Comparison of ENCODE assay signal across 8 cellular contexts in genomic region chr2:64405476-64406406, GRCh38. TPM values are rescaled to one million over a fixed set of nuclear protein-coding genes. Genes with fewer than 3 reads are reported as not detected.
A peak's percentile ranks its signal among the peaks of the same experiment; 100 is the strongest.
DNase-seq lines count a peak whose midpoint lies in the region; FAIRE-seq and TF ChIP-seq lines count a peak whose summit lies in the region.

No MANE protein-coding gene starts in this region.

- no peak overlapping the region for H3K4me3 ChIP-seq in MM.1S (ENCODE audit: low read length)

- no peaks in the 10 kb centered on the region for H3K4me1 ChIP-seq in MM.1S (ENCODE audit: low read length)

- H3K27me3 Mint-ChIP-seq in progenitor cell of endocrine pancreas, result no peaks in the 10 kb centered on the region

- H3K27me3 ChIP-seq in MM.1S (replicated peaks; ENCODE audit: insufficient read depth, low read length), result no peaks in the 10 kb centered on the region

- peak; percentile 8 for DNase-seq in D341Med (ENCODE audit: low spot score)
- peak; percentile 39 for DNase-seq in RCC 7860 (ENCODE audit: low spot score)
- DNase-seq in fibroblast of the conjunctiva (ENCODE audit: low read depth), result peak; percentile 86
- no peak for DNase-seq in progenitor cell of endocrine pancreas (ENCODE audit: low spot score, unreplicated experiment)
- no peak for DNase-seq in SK-N-DZ (ENCODE audit: low spot score)
- DNase-seq in MM.1S, result no peak
- no peak for DNase-seq in foreskin melanocyte
- no peak for DNase-seq in amniotic stem cell (lab: John Stamatoyannopoulos, UW)

- H3K27ac Mint-ChIP-seq in progenitor cell of endocrine pancreas, result peak overlapping the region; percentile 35

- FAIRE-seq in RCC 7860 (lab: Jason Lieb, UNC), result no peak

- no peaks in the 10 kb centered on the region for H3K9me3 Mint-ChIP-seq in progenitor cell of endocrine pancreas (ENCODE audit: low read depth)

- no peaks in the 10 kb centered on the region for H3K9me3 ChIP-seq in MM.1S (replicated peaks; ENCODE audit: insufficient read depth, low read length)

- no peaks in the 10 kb centered on the region for H3F3A ChIP-seq in MM.1S (ENCODE audit: insufficient read depth, low read length)

- H4K20me1 ChIP-seq in MM.1S (ENCODE audit: insufficient read depth, low read length), result no peaks in the 10 kb centered on the region

- no peak for TF ChIP-seq CTCF in progenitor cell of endocrine pancreas (IDR thresholded peaks at IDR 0.05; ENCODE audit: unreplicated experiment)
- no peak for TF ChIP-seq CTCF in MM.1S (IDR thresholded peaks at IDR 0.05; ENCODE audit: low read length)

- no peaks in the 10 kb centered on the region for H3K9me2 ChIP-seq in MM.1S (replicated peaks; ENCODE audit: insufficient read depth, low read length)

- no peak overlapping the region for H3K4me2 ChIP-seq in MM.1S (ENCODE audit: low read depth, low read length)

- H3K9ac ChIP-seq in MM.1S (ENCODE audit: low read length), result no peak overlapping the region

- H3K4me1 Mint-ChIP-seq in progenitor cell of endocrine pancreas (ENCODE audit: low read depth), result peaks cover 61% of the 10 kb centered on the region

- no peak overlapping the region for H2AFZ ChIP-seq in MM.1S (ENCODE audit: low read length)

- H3K36me3 ChIP-seq in MM.1S (replicated peaks; ENCODE audit: insufficient read depth, low read length), result no peaks in the 10 kb centered on the region

- H3K36me3 Mint-ChIP-seq in progenitor cell of endocrine pancreas (ENCODE audit: insufficient read depth), result no peaks in the 10 kb centered on the region

- H3K79me2 ChIP-seq in MM.1S (ENCODE audit: low read length), result no peaks in the 10 kb centered on the region

- H3K27ac ChIP-seq in MM.1S (ENCODE audit: low read length), result no peak overlapping the region

- no peak overlapping the region for H3K4me3 Mint-ChIP-seq in progenitor cell of endocrine pancreas (ENCODE audit: low read depth)

RNA-seq across cellular contexts. Expression of gene LGALSL, which starts 48.2 kb away (rescaled TPM):
- total RNA-seq in progenitor cell of endocrine pancreas, result 22.6 and 23.9 TPM in 2 replicates
- 3.7 and 6.5 TPM in 2 replicates for polyA plus RNA-seq in SK-N-DZ (2014; cell fraction: cytosol; rRNA removed)
- 10.1 and 12.8 TPM in 2 replicates for polyA plus RNA-seq in SK-N-DZ (2014; cell fraction: nucleus; rRNA removed)

Comparison
In these comparisons a context has a peak if more than half of its experiments do, and no peak if none do; other contexts are left out.
1. DNase-seq: peak in D341Med (single experiment), RCC 7860 (single experiment) and fibroblast of the conjunctiva (single experiment); none in progenitor cell of endocrine pancreas (single experiment), SK-N-DZ (single experiment), MM.1S (single experiment), foreskin melanocyte (single experiment) and amniotic stem cell (single experiment).